In genomic region chr17:75181608-75182318, GRCh38 we compare ENCODE assay signal across 1 cellular context.
TF ChIP-seq lines count a peak whose summit lies in the region.

No MANE protein-coding gene starts in this region.

TF ChIP-seq in H1, 55 proteins besides CTCF, POLR2A, EP300 and RAD21:
- TF ChIP-seq SAP30 (IDR thresholded peaks at IDR 0.05; ENCODE audit: insufficient read depth, insufficient replicate concordance, low read length) (peak; percentile 75), RFX5 (IDR thresholded peaks at IDR 0.05; ENCODE audit: borderline replicate concordance, low read depth, low read length) (no peak), CHD2 (IDR thresholded peaks at IDR 0.05; ENCODE audit: low read length) (no peak), BRCA1 (IDR thresholded peaks at IDR 0.05; ENCODE audit: low read depth, low read length) (no peak), CHD7 (IDR thresholded peaks at IDR 0.05; ENCODE audit: insufficient replicate concordance, low read length) (no peak), TBP (IDR thresholded peaks at IDR 0.05; ENCODE audit: low read depth, low read length) (no peak), ATF2 (IDR thresholded peaks at IDR 0.05; ENCODE audit: low read length) (no peak), HDAC2 (IDR thresholded peaks at IDR 0.05; ENCODE audit: borderline replicate concordance in 1 of 2, low read depth in 2 of 2, low read length in 2 of 2) (peak in 1 of 2 experiments; percentile 62; a peak in 1 of 4 replicates), CEBPB (IDR thresholded peaks at IDR 0.05; ENCODE audit: low read depth, low read length) (no peak), EGR1 (IDR thresholded peaks at IDR 0.05; ENCODE audit: borderline replicate concordance, low read depth, low read length) (no peak), E2F6 (IDR thresholded peaks at IDR 0.05) (no peak), KDM5A (IDR thresholded peaks at IDR 0.05; ENCODE audit: low read length) (no peak), HDAC6 (IDR thresholded peaks at IDR 0.05; ENCODE audit: low read depth, low read length) (no peak), FOSL1 (IDR thresholded peaks at IDR 0.05; ENCODE audit: insufficient read depth, low read depth, low read length) (no peak), NANOG (IDR thresholded peaks at IDR 0.05; ENCODE audit: insufficient read depth, low read depth, low read length, poor library complexity, severe bottlenecking) (no peak), SRF (IDR thresholded peaks at IDR 0.05; ENCODE audit: low read depth, low read length) (no peak), JUN (IDR thresholded peaks at IDR 0.05; ENCODE audit: low read depth, low read length) (no peak), SIN3A (conservative IDR thresholded peaks at IDR 0.05 in 1 of 2, IDR thresholded peaks at IDR 0.05 in 1 of 2; ENCODE audit: low read depth in 1 of 2, low read length in 2 of 2) (peak in 1 of 2 experiments; percentile 73; a peak in 1 of 4 replicates), ZNF274 (IDR thresholded peaks at IDR 0.05; ENCODE audit: borderline replicate concordance, extremely low read depth, low read length) (no peak), CHD1 (IDR thresholded peaks at IDR 0.05; ENCODE audit: low read depth, low read length) (no peak), JUND (IDR thresholded peaks at IDR 0.05; ENCODE audit: low read length) (no peak), MAFK (IDR thresholded peaks at IDR 0.05; ENCODE audit: low read depth, low read length) (no peak), SIRT6 (IDR thresholded peaks at IDR 0.05; ENCODE audit: low read length) (no peak), TEAD4 (IDR thresholded peaks at IDR 0.05; ENCODE audit: low read depth, low read length) (no peak)
- TF ChIP-seq, protein P1, sequence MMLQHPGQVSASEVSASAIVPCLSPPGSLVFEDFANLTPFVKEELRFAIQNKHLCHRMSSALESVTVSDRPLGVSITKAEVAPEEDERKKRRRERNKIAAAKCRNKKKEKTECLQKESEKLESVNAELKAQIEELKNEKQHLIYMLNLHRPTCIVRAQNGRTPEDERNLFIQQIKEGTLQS (IDR thresholded peaks at IDR 0.05; ENCODE audit: insufficient read depth, low read depth, low read length), result no peak
